Comparison of ENCODE assay signal across 11 cellular contexts in the genomic region with DNA sequence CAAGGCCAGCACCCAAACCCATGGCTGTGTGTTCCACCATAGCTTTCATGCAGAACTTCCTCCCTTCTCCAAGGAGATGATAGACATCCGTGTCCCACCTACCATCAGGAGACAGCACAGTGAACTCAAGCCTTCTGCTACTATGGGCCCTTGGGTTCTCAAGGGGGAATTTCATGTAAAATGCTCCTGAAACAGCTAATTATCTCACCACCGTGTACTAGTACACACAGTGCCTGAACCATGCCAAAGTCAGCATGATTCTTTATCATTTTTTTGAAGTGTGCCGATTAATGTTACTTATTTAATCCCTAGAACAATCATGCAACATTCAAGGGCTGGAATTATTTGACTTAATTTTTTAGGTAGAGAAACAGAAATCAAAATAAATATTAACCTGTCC. TPM values are rescaled to one million over a fixed set of nuclear protein-coding genes. Genes with fewer than 3 reads are reported as not detected.
"Had no signal": no experiment of that assay in that cellular context is flagged by ENCODE, and none has a peak within 500 bp of the region (broad histone marks: within the 10 kb centered on the region; RNA-seq: fewer than 3 reads in every experiment).

No MANE protein-coding gene starts in this region.

RNA-seq across cellular contexts. Expression of gene FCGR1A, which starts 53.9 kb away (rescaled TPM):
- total RNA-seq: activated naive CD4-positive, alpha-beta T cell treated with anti-CD3 and anti-CD28 coated beads for 36 hours; activated naive CD4-positive, alpha-beta T cell treated with anti-CD3 and anti-CD28 coated beads, Interleukin-2, amount 50 U/mL, for 72 hours; activated naive CD8-positive, alpha-beta T cell treated with anti-CD3 and anti-CD28 coated beads for 36 hours; activated T-cell treated with anti-CD3 and anti-CD28 coated beads, Interleukin-2, amount 50 U/mL, for 4 hours; activated T-cell treated with anti-CD3 and anti-CD28 coated beads, Interleukin-2, amount 50 U/mL, for 72 hours; activated T-helper 1 cell treated with anti-CD3 and anti-CD28 coated beads, Interleukin-12 subunit alpha, Interleukin-12 subunit beta, Interleukin-2, Interleukin-4 antibody, amounts not matched to agents 30 ng/mL and 10 ng/mL and 1 ng/mL, durations not matched to agents 14 hours and 24 hours and 36 hours; activated T-helper 17 cell treated with anti-CD3 and anti-CD28 coated beads, Interleukin-2, amount 50 U/mL, for 72 hours; activated T-helper 2 cell treated with anti-CD3 and anti-CD28 coated beads, Interferon-gamma antibody, Interleukin-2, Interleukin-4, amounts not matched to agents 10 μg/mL and 5 μg/mL and 100 μg/mL, durations not matched to agents 14 hours and 24 hours and 36 hours; astrocyte; bronchial epithelial cell; chondrocyte had no signal
